In the genomic region with DNA sequence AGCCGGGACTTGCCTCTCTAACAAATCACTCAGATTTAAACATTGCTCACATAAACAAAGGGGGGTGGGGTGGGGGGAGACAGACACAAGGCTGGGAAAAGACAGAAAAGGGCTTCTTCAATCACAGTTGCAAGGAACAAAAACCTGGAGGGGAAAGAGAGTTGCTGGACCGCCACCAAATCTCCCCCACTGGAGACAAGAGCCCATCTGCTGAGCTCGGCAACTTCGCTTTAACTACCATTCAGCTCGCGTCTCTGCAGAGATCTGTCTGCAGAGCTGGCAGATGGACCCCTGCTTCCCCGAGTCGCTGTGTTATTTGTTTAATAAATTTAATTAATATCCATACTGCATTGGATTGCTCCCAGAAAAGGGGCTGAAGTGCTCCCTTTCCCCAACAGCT, we compare ENCODE assay signal across 27 cellular contexts.
DNase-seq lines count a peak whose midpoint lies in the region; ATAC-seq and TF ChIP-seq lines count a peak whose summit lies in the region.
"Had no signal": no experiment of that assay in that cellular context is flagged by ENCODE, and none has a peak within 500 bp of the region (broad histone marks: within the 10 kb centered on the region; RNA-seq: fewer than 3 reads in every experiment).

No MANE protein-coding gene starts in this region.

- no peaks in the 10 kb centered on the region for H3K9me3 ChIP-seq in neural progenitor cell (ENCODE audit: low read depth)
- H3K9me3 ChIP-seq: ascending aorta, BLaER1 had no signal

- H3K9ac ChIP-seq in neural progenitor cell = no peak overlapping the region
- H3K9ac ChIP-seq: BLaER1 had no signal

- no peak for ATAC-seq in GM23338
- no peak for ATAC-seq in HG03432 (IDR thresholded peaks at IDR 0.05; ENCODE audit: unreplicated experiment)
- ATAC-seq: HCT116; naive thymus-derived CD4-positive, alpha-beta T cell; SK-N-SH treated with all-trans-retinoic acid at 6 μM for 48 hours; stimulated activated memory B cell treated with anti-CD40 and anti-IgM and Interleukin-4, amounts not matched to agents 10 μg/mL and 1 μg/mL and 100 μg/mL, for 72 hours; T-helper 17 cell had no signal

- H3K27me3 ChIP-seq in GM23338 (ENCODE audit: insufficient read depth) (no peaks in the 10 kb centered on the region), neural progenitor cell (no peaks in the 10 kb centered on the region)
- H3K27me3 ChIP-seq: ascending aorta, BLaER1, cardiac muscle cell had no signal

- H3K4me2 ChIP-seq in GM23338 (no peak overlapping the region), neural progenitor cell (peak overlapping the region; percentile 52)
- H3K4me2 ChIP-seq: BLaER1, PC-9 had no signal

- H3K36me3 Mint-ChIP-seq in GM23338 (ENCODE audit: low read depth) (no peaks in the 10 kb centered on the region), brain (no peaks in the 10 kb centered on the region), neural progenitor cell (no peaks in the 10 kb centered on the region)
- H3K36me3 Mint-ChIP-seq: naive thymus-derived CD4-positive, alpha-beta T cell; stimulated activated memory B cell treated with anti-CD40 and anti-IgM and Interleukin-4, amounts not matched to agents 10 μg/mL and 1 μg/mL and 100 μg/mL, for 72 hours; type B pancreatic cell had no signal

- H3F3A ChIP-seq in GM23338 (replicated peaks; ENCODE audit: low read depth) (no peaks in the 10 kb centered on the region), neural progenitor cell (ENCODE audit: low read depth) (no peaks in the 10 kb centered on the region)

- no peak overlapping the region for H3K4me3 ChIP-seq in GM23338
- no peak overlapping the region for H3K4me3 ChIP-seq in neural progenitor cell
- H3K4me3 ChIP-seq: ascending aorta, BLaER1, cardiac muscle cell, PC-9 had no signal

- H3K27ac Mint-ChIP-seq in GM23338 (no peak overlapping the region), brain (peak overlapping the region; percentile 39 to 91 (median 71)), neural progenitor cell (no peak overlapping the region)
- H3K27ac Mint-ChIP-seq: dendritic cell treated with granulocyte-macrophage colony-stimulating factor and Interleukin-4, amounts not matched to agents 40 ng/mL and 50 ng/mL, for 4 days; naive thymus-derived CD4-positive, alpha-beta T cell; stimulated activated memory B cell treated with anti-CD40 and anti-IgM and Interleukin-4, amounts not matched to agents 10 μg/mL and 1 μg/mL and 100 μg/mL, for 72 hours; T-helper 17 cell; type B pancreatic cell had no signal

- peaks cover 5% of the 10 kb centered on the region for H3K27me3 Mint-ChIP-seq in GM23338 (ENCODE audit: insufficient read depth, low read depth, poor library complexity)
- H3K27me3 Mint-ChIP-seq in brain = no peaks in the 10 kb centered on the region
- H3K27me3 Mint-ChIP-seq in neural progenitor cell (ENCODE audit: insufficient read depth, low read depth) = peaks cover 6% of the 10 kb centered on the region
- H3K27me3 Mint-ChIP-seq: dendritic cell treated with granulocyte-macrophage colony-stimulating factor and Interleukin-4, amounts not matched to agents 40 ng/mL and 50 ng/mL, for 4 days; stimulated activated memory B cell treated with anti-CD40 and anti-IgM and Interleukin-4, amounts not matched to agents 10 μg/mL and 1 μg/mL and 100 μg/mL, for 72 hours; type B pancreatic cell had no signal

- H3K79me2 ChIP-seq in GM23338 (replicated peaks; ENCODE audit: insufficient read depth) (no peaks in the 10 kb centered on the region), neural progenitor cell (ENCODE audit: low read depth) (no peaks in the 10 kb centered on the region)

- H3K9me3 Mint-ChIP-seq in GM23338 (peaks cover 2% of the 10 kb centered on the region; the same call in 1 of the 3 replicates), brain (peaks cover 0 to 11% (median 0%) of the 10 kb centered on the region in 5 experiments), neural progenitor cell (peaks cover 2% of the 10 kb centered on the region)
- H3K9me3 Mint-ChIP-seq: dendritic cell treated with granulocyte-macrophage colony-stimulating factor and Interleukin-4, amounts not matched to agents 40 ng/mL and 50 ng/mL, for 4 days; stimulated activated memory B cell treated with anti-CD40 and anti-IgM and Interleukin-4, amounts not matched to agents 10 μg/mL and 1 μg/mL and 100 μg/mL, for 72 hours; type B pancreatic cell had no signal

- H3K36me3 ChIP-seq in GM23338 (ENCODE audit: insufficient read depth) (no peaks in the 10 kb centered on the region), neural progenitor cell (no peaks in the 10 kb centered on the region)
- H3K36me3 ChIP-seq: ascending aorta, BLaER1, cardiac muscle cell had no signal

- TF ChIP-seq CTCF in GM23338 (conservative IDR thresholded peaks at IDR 0.05; ENCODE audit: low read depth in 2 of 2) = no peak
- TF ChIP-seq CTCF in brain (conservative IDR thresholded peaks at IDR 0.05) = no peak
- TF ChIP-seq CTCF in neural progenitor cell (IDR thresholded peaks at IDR 0.05) = no peak

- no peak overlapping the region for H3K4me3 Mint-ChIP-seq in GM23338
- H3K4me3 Mint-ChIP-seq in brain = peak overlapping the region; percentile 32 to 71 (median 48)
- H3K4me3 Mint-ChIP-seq in neural progenitor cell = no peak overlapping the region
- H3K4me3 Mint-ChIP-seq: dendritic cell treated with granulocyte-macrophage colony-stimulating factor and Interleukin-4, amounts not matched to agents 40 ng/mL and 50 ng/mL, for 4 days; naive thymus-derived CD4-positive, alpha-beta T cell; stimulated activated memory B cell treated with anti-CD40 and anti-IgM and Interleukin-4, amounts not matched to agents 10 μg/mL and 1 μg/mL and 100 μg/mL, for 72 hours; T-helper 17 cell; type B pancreatic cell had no signal

- H4K20me1 ChIP-seq in GM23338 (replicated peaks; ENCODE audit: insufficient read depth) (no peaks in the 10 kb centered on the region), neural progenitor cell (ENCODE audit: low read depth) (no peaks in the 10 kb centered on the region)
- H4K20me1 ChIP-seq: BLaER1 had no signal

- H3K4me1 Mint-ChIP-seq in GM23338 (no peaks in the 10 kb centered on the region; the same call in 2 of the 3 replicates), brain (peaks cover 66% of the 10 kb centered on the region), neural progenitor cell (peaks cover 47% of the 10 kb centered on the region)
- H3K4me1 Mint-ChIP-seq: naive thymus-derived CD4-positive, alpha-beta T cell; stimulated activated memory B cell treated with anti-CD40 and anti-IgM and Interleukin-4, amounts not matched to agents 10 μg/mL and 1 μg/mL and 100 μg/mL, for 72 hours; T-helper 17 cell had no signal

- peaks cover 3% of the 10 kb centered on the region; the same call in 1 of the 2 replicates for H3K4me1 ChIP-seq in GM23338 (ENCODE audit: insufficient read depth)
- peaks cover 22% of the 10 kb centered on the region for H3K4me1 ChIP-seq in neural progenitor cell
- H3K4me1 ChIP-seq: ascending aorta had no signal

- no peaks in the 10 kb centered on the region for H3K9me2 ChIP-seq in GM23338 (ENCODE audit: insufficient read depth)

- DNase-seq in GM23338 (ENCODE audit: low spot score) (no peak), NCI-H446 (lab: John Stamatoyannopoulos, UW) (peak; percentile 98 to 99), neural progenitor cell (ENCODE audit: low spot score) (peak; percentile 37), T-helper 1 cell (no peak), COLO668 (lab: John Stamatoyannopoulos, UW; ENCODE audit: unreplicated experiment) (no peak), putamen (ENCODE audit: low spot score) (no peak)
- DNase-seq: activated CD4-positive, alpha-beta T cell treated with anti-CD3 and anti-CD28 coated beads, Interleukin-2, amount 50 U/mL, for 48 hours; activated gamma-delta T cell treated with Interleukin-2 at 50 U/mL for 16 hours; activated T-cell treated with anti-CD3 and anti-CD28 coated beads, Interleukin-2, amount 50 U/mL, for 48 hours; DMS53; erythroblast; naive thymus-derived CD4-positive, alpha-beta T cell; NCI-H2029; NCI-H2227 treated with DMSO at 0.1 percent for 48 hours; occipital lobe; PC-9; T-helper 17 cell had no signal

- H3K27ac ChIP-seq in GM23338 (ENCODE audit: low read depth) (no peak overlapping the region), neural progenitor cell (no peak overlapping the region)
- H3K27ac ChIP-seq: ascending aorta, BLaER1, cardiac muscle cell, PC-9 had no signal

- H2AFZ ChIP-seq in GM23338 (peak overlapping the region; percentile 90), neural progenitor cell (replicated peaks) (peak overlapping the region; percentile 76)
- H2AFZ ChIP-seq: PC-9 had no signal

TF ChIP-seq in GM23338, 12 proteins besides CTCF, POLR2A, EP300 and RAD21 (continues in another document):
- TF ChIP-seq ZNF331 (CRISPR knock-in tag; IDR thresholded peaks at IDR 0.05; ENCODE audit: low read depth) (no peak), JUNB (IDR thresholded peaks at IDR 0.05; ENCODE audit: unreplicated experiment) (no peak), EZH2phosphoT487 (IDR thresholded peaks at IDR 0.05; ENCODE audit: unreplicated experiment) (no peak), CREB1 (CRISPR knock-in tag; IDR thresholded peaks at IDR 0.05; ENCODE audit: low read depth) (no peak), STAT1 (IDR thresholded peaks at IDR 0.05; ENCODE audit: unreplicated experiment) (no peak), POLR2AphosphoS5 (IDR thresholded peaks at IDR 0.05; ENCODE audit: low read depth) (no peak), NANOG (IDR thresholded peaks at IDR 0.05; ENCODE audit: borderline replicate concordance) (no peak), EZH2 (IDR thresholded peaks at IDR 0.05; ENCODE audit: low read depth, unreplicated experiment) (no peak)

Comparison
In these comparisons a context has a peak if more than half of its experiments do, and no peak if none do; other contexts are left out.
1. DNase-seq: peak in NCI-H446 (2 of 2) and neural progenitor cell (single experiment); none in GM23338 (single experiment), T-helper 1 cell (0 of 5), COLO668 (single experiment) and putamen (single experiment).
2. H3K27ac Mint-ChIP-seq: peak in brain (5 of 5); none in GM23338 (single experiment) and neural progenitor cell (single experiment).
3. H3K4me3 Mint-ChIP-seq: peak in brain (5 of 5); none in GM23338 (single experiment) and neural progenitor cell (single experiment).